In genomic region chr4:67721317-67721769, GRCh38 we compare ENCODE assay signal across 19 cellular contexts. TPM values are rescaled to one million over a fixed set of nuclear protein-coding genes. Genes with fewer than 3 reads are reported as not detected.
DNase-seq lines count a peak whose midpoint lies in the region; ATAC-seq and TF ChIP-seq lines count a peak whose summit lies in the region.
"Had no signal": no experiment of that assay in that cellular context is flagged by ENCODE, and none has a peak within 500 bp of the region (broad histone marks: within the 10 kb centered on the region; RNA-seq: fewer than 3 reads in every experiment).

No MANE protein-coding gene starts in this region.

- no peaks in the 10 kb centered on the region for H3K9me3 ChIP-seq in CD8-positive, alpha-beta T cell (ENCODE audit: low read length)
- H3K9me3 ChIP-seq in HUES64 (ENCODE audit: insufficient read depth, low read depth, low read length) = no peaks in the 10 kb centered on the region
- H3K9me3 ChIP-seq in endodermal cell (ENCODE audit: control insufficient read depth, low read length) = peaks cover 3% of the 10 kb centered on the region
- H3K9me3 ChIP-seq in mesodermal cell (ENCODE audit: control insufficient read depth, low read length) = no peaks in the 10 kb centered on the region
- H3K9me3 ChIP-seq: ascending aorta, esophagus muscularis mucosa had no signal

- intact Hi-C loops in CD8-positive, alpha-beta T cell (cut with DNase I, micrococcal nuclease) = no loop called here

- H3K9ac ChIP-seq in HUES64 (ENCODE audit: low read depth, low read length) = no peak overlapping the region
- no peak overlapping the region for H3K9ac ChIP-seq in endodermal cell (ENCODE audit: extremely low read depth, low read length, poor library complexity, severe bottlenecking)

- CTCF ChIA-PET in CD8-positive, alpha-beta T cell (lab: Charles Lee) = interaction anchor here (1.2 kb wide), 1 partner anchor 11 kb away, joined by 3 read pairs; no protein-coding TSS in a partner anchor

- peaks cover 11% of the 10 kb centered on the region for H3K36me3 ChIP-seq in CD8-positive, alpha-beta T cell (ENCODE audit: insufficient read depth, low read length)
- peaks cover 14% of the 10 kb centered on the region for H3K36me3 ChIP-seq in HUES64 (ENCODE audit: insufficient read depth, low read length)
- peaks cover 5% of the 10 kb centered on the region for H3K36me3 ChIP-seq in endodermal cell (ENCODE audit: control insufficient read depth, insufficient read depth, low read length)
- H3K36me3 ChIP-seq in mesodermal cell (ENCODE audit: control insufficient read depth, insufficient read depth, low read length) = peaks cover 36% of the 10 kb centered on the region

- POLR2A ChIA-PET in CD8-positive, alpha-beta T cell (lab: Charles Lee) = no interaction called here

- H3K9me3 Mint-ChIP-seq in CD8-positive, alpha-beta T cell = no peaks in the 10 kb centered on the region
- H3K9me3 Mint-ChIP-seq in endodermal cell = no peaks in the 10 kb centered on the region

- H3K4me1 ChIP-seq in CD8-positive, alpha-beta T cell (ENCODE audit: insufficient read depth, low read length) = no peaks in the 10 kb centered on the region
- H3K4me1 ChIP-seq in HUES64 (ENCODE audit: insufficient read depth, low read length) (peaks cover 14% of the 10 kb centered on the region), endodermal cell (ENCODE audit: control insufficient read depth, insufficient read depth, low read length) (peaks cover 5% of the 10 kb centered on the region), mesodermal cell (ENCODE audit: control insufficient read depth, insufficient read depth, low read length, poor library complexity, severe bottlenecking) (peaks cover 16% of the 10 kb centered on the region)
- H3K4me1 ChIP-seq: ascending aorta, esophagus muscularis mucosa had no signal

- H3K27ac ChIP-seq in CD8-positive, alpha-beta T cell (ENCODE audit: low read depth, low read length) = no peak overlapping the region
- H3K27ac ChIP-seq in HUES64 (ENCODE audit: low read depth, low read length) (peak overlapping the region; percentile 68), endodermal cell (ENCODE audit: low read depth, low read length) (no peak overlapping the region), mesodermal cell (ENCODE audit: low read depth, low read length, severe bottlenecking) (peak overlapping the region; percentile 67)
- H3K27ac ChIP-seq: ascending aorta, esophagus muscularis mucosa had no signal

- no peak overlapping the region for H3K4me3 Mint-ChIP-seq in CD8-positive, alpha-beta T cell
- H3K4me3 Mint-ChIP-seq in endodermal cell = no peak overlapping the region

- no peak for DNase-seq in CD8-positive, alpha-beta T cell
- DNase-seq in endodermal cell = no peak
- DNase-seq in EL = no peak
- DNase-seq in activated T-cell treated with anti-CD3 and anti-CD28 coated beads for 4 hours = no peak
- no peak for DNase-seq in NK-92 treated with Interleukin-12 subunit alpha and Interleukin-12 subunit beta, amount 100 ng/mL, for 24 hours (lab: John Stamatoyannopoulos, UW)
- no peak for DNase-seq in NCI-H1417 (lab: John Stamatoyannopoulos, UW)
- DNase-seq: activated CD4-positive, CD25-positive, alpha-beta regulatory T cell treated with anti-CD3 and anti-CD28 coated beads, Interleukin-2, amount 50 U/mL, for 72 hours; activated CD8-positive, alpha-beta memory T cell treated with anti-CD3 and anti-CD28 coated beads for 24 hours; cerebellar nuclear complex; KBM-7; left ventricle myocardium superior; NCI-H187 had no signal

- H3K27me3 ChIP-seq in CD8-positive, alpha-beta T cell (ENCODE audit: insufficient read depth, low read length) = no peaks in the 10 kb centered on the region
- H3K27me3 ChIP-seq in HUES64 (ENCODE audit: insufficient read depth, low read length) (no peaks in the 10 kb centered on the region), endodermal cell (ENCODE audit: control insufficient read depth, insufficient read depth, low read length, poor library complexity, severe bottlenecking) (no peaks in the 10 kb centered on the region)
- H3K27me3 ChIP-seq: ascending aorta, esophagus muscularis mucosa had no signal

- H3K4me3 ChIP-seq in CD8-positive, alpha-beta T cell (ENCODE audit: low read depth, low read length) = no peak overlapping the region
- H3K4me3 ChIP-seq in HUES64 (ENCODE audit: low read length) (no peak overlapping the region), endodermal cell (ENCODE audit: low read length) (no peak overlapping the region), mesodermal cell (ENCODE audit: extremely low read depth, insufficient read depth, low read length, poor library complexity, severe bottlenecking) (no peak overlapping the region)
- H3K4me3 ChIP-seq: ascending aorta, esophagus muscularis mucosa had no signal

- no peak for TF ChIP-seq CTCF in CD8-positive, alpha-beta T cell (IDR thresholded peaks at IDR 0.05)
- TF ChIP-seq CTCF in endodermal cell (conservative IDR thresholded peaks at IDR 0.05) = no peak

- peak overlapping the region; percentile 57 for H3K27ac Mint-ChIP-seq in CD8-positive, alpha-beta T cell
- peak overlapping the region; percentile 62 for H3K27ac Mint-ChIP-seq in endodermal cell
- H3K27ac Mint-ChIP-seq: activated naive CD4-positive, alpha-beta T cell treated with anti-CD3 and anti-CD28 coated beads, Interleukin-2, amount 50 U/mL, for 72 hours had no signal

- no peaks in the 10 kb centered on the region for H3K4me1 Mint-ChIP-seq in CD8-positive, alpha-beta T cell (ENCODE audit: low read depth)
- H3K4me1 Mint-ChIP-seq in endodermal cell = peaks cover 16% of the 10 kb centered on the region

- WGBS in HUES64 = 96% methylated on average over 3 of the region's 3 CpGs
- WGBS in endodermal cell (ENCODE audit: insufficient coverage in 1 of 2, insufficient read length in 1 of 2), 2 experiments = 95 to 100% methylated on average over 2 to 3 of the region's 3 CpGs
- 100% methylated on average over 3 of the region's 3 CpGs for WGBS in mesodermal cell (ENCODE audit: insufficient coverage in 2 of 2), 2 experiments

- peaks cover 28% of the 10 kb centered on the region for H3K36me3 Mint-ChIP-seq in CD8-positive, alpha-beta T cell
- H3K36me3 Mint-ChIP-seq in endodermal cell (ENCODE audit: low read depth) = peaks cover 41% of the 10 kb centered on the region

- ATAC-seq in CD8-positive, alpha-beta T cell = no peak
- ATAC-seq: activated naive CD4-positive, alpha-beta T cell treated with anti-CD3 and anti-CD28 coated beads, Interleukin-2, amount 50 U/mL, for 72 hours; left ventricle myocardium superior; Panc1 had no signal

- H3K27me3 Mint-ChIP-seq in CD8-positive, alpha-beta T cell (ENCODE audit: low read depth) = no peaks in the 10 kb centered on the region
- H3K27me3 Mint-ChIP-seq in endodermal cell (ENCODE audit: insufficient read depth) = no peaks in the 10 kb centered on the region

RNA-seq across cellular contexts. Expression of gene UBA6, which starts 20.4 kb away (rescaled TPM):
- 10 to 100 TPM; 35.9 to 44.7 TPM for total RNA-seq in CD8-positive, alpha-beta T cell
- 26.0 TPM for polyA plus RNA-seq in HUES64 (2013, experiment 1 of 2)
- polyA plus RNA-seq in HUES64 (2013, experiment 2 of 2) = 36.4 TPM
- total RNA-seq in endodermal cell = 100 to 1,000 TPM in 1 of 2 donors, 10 to 100 TPM in 1; 83.1 to 117 TPM
- polyA plus RNA-seq in endodermal cell (2013, experiment 1 of 2) = 63.2 TPM
- polyA plus RNA-seq in endodermal cell (2013, experiment 2 of 2) = 61.2 TPM
- polyA plus RNA-seq in mesodermal cell (2013, experiment 1 of 2) = 57.0 TPM
- polyA plus RNA-seq in mesodermal cell (2013, experiment 2 of 2) = 55.5 TPM

RNA-seq across cellular contexts. Expression of gene GNRHR, which starts 32.8 kb away (rescaled TPM):
- not detected for total RNA-seq in CD8-positive, alpha-beta T cell
- not detected for polyA plus RNA-seq in HUES64 (2013, experiment 1 of 2)
- polyA plus RNA-seq in HUES64 (2013, experiment 2 of 2) = not detected
- not detected for total RNA-seq in endodermal cell
- polyA plus RNA-seq in endodermal cell (2013, experiment 1 of 2) = not detected
- not detected for polyA plus RNA-seq in endodermal cell (2013, experiment 2 of 2)
- polyA plus RNA-seq in mesodermal cell (2013, experiment 1 of 2) = not detected
- not detected for polyA plus RNA-seq in mesodermal cell (2013, experiment 2 of 2)
- total RNA-seq: activated naive CD4-positive, alpha-beta T cell treated with anti-CD3 and anti-CD28 coated beads, Interleukin-2, amount 50 U/mL, for 72 hours; ascending aorta; left ventricle myocardium superior; SK-MEL-5 had no signal

Comparison
In these comparisons a context has a peak if more than half of its experiments do, and no peak if none do; other contexts are left out.
1. H3K27ac ChIP-seq: peak in HUES64 (single experiment) and mesodermal cell (single experiment); none in CD8-positive, alpha-beta T cell (single experiment) and endodermal cell (single experiment).